8 cellular contexts compared by ENCODE assay signal in genomic region chr4:37687175-37687525, GRCh38. TPM values are rescaled to one million over a fixed set of nuclear protein-coding genes. Genes with fewer than 3 reads are reported as not detected.
A peak's percentile ranks its signal among the peaks of the same experiment; 100 is the strongest.
DNase-seq lines count a peak whose midpoint lies in the region; ATAC-seq and TF ChIP-seq lines count a peak whose summit lies in the region.

No MANE protein-coding gene starts in this region.

- H3K9me3 ChIP-seq in BLaER1 (no peaks in the 10 kb centered on the region), muscle layer of colon (ENCODE audit: low read length) (no peaks in the 10 kb centered on the region)

- H3K27ac Mint-ChIP-seq in brain: peak overlapping the region; percentile 81 to 97 (median 93)

- 0 out of 2 replicates have a peak, but pooled peaks cover 8% of the 10 kb centered on the region for H4K20me1 ChIP-seq in BLaER1

- H3K27ac ChIP-seq in BLaER1 (no peak overlapping the region), muscle layer of colon (ENCODE audit: low read depth, low read length) (peak overlapping the region; percentile 84)

- H3K4me3 Mint-ChIP-seq in brain: peak overlapping the region; percentile 82 to 95 (median 89)

- no peaks in the 10 kb centered on the region for H3K9me3 Mint-ChIP-seq in brain

- peak; percentile 17 for DNase-seq in M059J (ENCODE audit: low read depth)
- DNase-seq in GOT3 (lab: John Stamatoyannopoulos, UW): no peak

- ATAC-seq in GM21723 (IDR thresholded peaks at IDR 0.05; ENCODE audit: unreplicated experiment) (no peak), HG02588 (IDR thresholded peaks at IDR 0.05; ENCODE audit: unreplicated experiment) (no peak), GM18870 (IDR thresholded peaks at IDR 0.05; ENCODE audit: unreplicated experiment) (no peak)

- H3K9ac ChIP-seq in BLaER1 (peak overlapping the region; percentile 80), muscle layer of colon (ENCODE audit: low read length) (no peak overlapping the region)

- H3K4me3 ChIP-seq in BLaER1 (peak overlapping the region; percentile 95), muscle layer of colon (ENCODE audit: low read depth in 1 of 2, low read length in 2 of 2) (peak overlapping the region; percentile 44 to 53)

- H3K4me1 ChIP-seq in BLaER1: peaks cover 38% of the 10 kb centered on the region
- H3K4me1 ChIP-seq in muscle layer of colon (ENCODE audit: insufficient read depth, low read length): peaks cover 36% of the 10 kb centered on the region

- no peaks in the 10 kb centered on the region for H3K27me3 Mint-ChIP-seq in brain

- H3K36me3 Mint-ChIP-seq in brain: peaks cover 8% of the 10 kb centered on the region

- H3K4me1 Mint-ChIP-seq in brain: peaks cover 64% of the 10 kb centered on the region

- TF ChIP-seq CTCF in brain (conservative IDR thresholded peaks at IDR 0.05): no peak

- peak overlapping the region; percentile 91 for H3K4me2 ChIP-seq in BLaER1

- no peaks in the 10 kb centered on the region for H3K27me3 ChIP-seq in BLaER1
- H3K27me3 ChIP-seq in muscle layer of colon (ENCODE audit: control insufficient read depth in 1 of 2, insufficient read depth in 2 of 2, low read length in 2 of 2): no peaks in the 10 kb centered on the region

- H3K36me3 ChIP-seq in BLaER1: no peaks in the 10 kb centered on the region
- no peaks in the 10 kb centered on the region for H3K36me3 ChIP-seq in muscle layer of colon (ENCODE audit: insufficient read depth, low read length)

RNA-seq across cellular contexts. Expression of gene RELL1, which starts 1.0 kb away (rescaled TPM):
- 38.2 and 46.7 TPM in 2 replicates for total RNA-seq in M059J (2014; rRNA removed; shearing (Covaris generic))
- polyA plus RNA-seq in brain (ENCODE audit: insufficient read depth, low read depth, low replicate concordance): 1.4 TPM
